ENCODE assay signal across 21 cellular contexts in the genomic region with DNA sequence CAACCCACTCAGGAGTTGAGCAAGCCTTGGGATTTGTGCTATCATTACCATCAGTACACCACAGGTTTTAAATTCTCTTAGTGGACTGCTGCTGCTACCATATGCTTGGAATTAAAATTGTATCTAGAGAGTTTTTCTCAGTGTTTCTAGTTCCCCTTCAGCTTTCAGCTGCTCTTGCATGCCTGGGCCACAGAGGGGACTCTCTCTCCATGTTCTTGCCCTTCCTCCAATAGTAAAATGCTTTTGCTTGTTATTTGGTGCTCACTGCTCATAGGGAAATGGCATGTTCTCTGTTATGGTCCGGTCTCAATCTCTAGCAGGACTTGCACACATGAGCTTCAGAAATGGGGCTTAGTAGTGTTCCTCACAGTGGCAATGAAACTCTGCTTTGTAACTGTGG.
"Had no signal": no experiment of that assay in that cellular context is flagged by ENCODE, and none has a peak within 500 bp of the region (broad histone marks: within the 10 kb centered on the region; RNA-seq: fewer than 3 reads in every experiment).

No MANE protein-coding gene starts in this region.

- H3K4me3 Mint-ChIP-seq: activated CD4-positive, alpha-beta T cell treated with anti-CD3 and anti-CD28 coated beads, Interleukin-2, amount 10 ng/mL, durations not matched to agents 7 days and 5 days; activated CD8-positive, alpha-beta T cell treated with anti-CD3 and anti-CD28 coated beads, Interleukin-2, amount 10 ng/mL, durations not matched to agents 7 days and 5 days; activated naive CD4-positive, alpha-beta T cell treated with anti-CD3 and anti-CD28 coated beads, Interleukin-2, amount 10 ng/mL, durations not matched to agents 7 days and 5 days; activated naive CD8-positive, alpha-beta T cell treated with anti-CD3 and anti-CD28 coated beads, Interleukin-2, amount 50 U/mL, for 24 hours; activated T-cell treated with anti-CD3 and anti-CD28 coated beads, Interleukin-2, amount 50 U/mL, for 24 hours had no signal

- H3K4me3 ChIP-seq: ascending aorta, prostate gland, right atrium auricular region, tibial nerve had no signal

- H3K9me3 Mint-ChIP-seq: activated CD4-positive, alpha-beta T cell treated with anti-CD3 and anti-CD28 coated beads, Interleukin-2, amount 10 ng/mL, durations not matched to agents 7 days and 5 days; activated naive CD4-positive, alpha-beta T cell treated with anti-CD3 and anti-CD28 coated beads, Interleukin-2, amount 10 ng/mL, durations not matched to agents 7 days and 5 days; activated naive CD8-positive, alpha-beta T cell treated with anti-CD3 and anti-CD28 coated beads, Interleukin-2, amount 50 U/mL, for 24 hours; activated T-cell treated with anti-CD3 and anti-CD28 coated beads, Interleukin-2, amount 50 U/mL, for 24 hours had no signal

- H3K9me3 ChIP-seq: ascending aorta, prostate gland, right atrium auricular region, tibial nerve had no signal

- H3K27ac Mint-ChIP-seq: activated CD4-positive, alpha-beta T cell treated with anti-CD3 and anti-CD28 coated beads, Interleukin-2, amount 10 ng/mL, durations not matched to agents 7 days and 5 days; activated CD8-positive, alpha-beta T cell treated with anti-CD3 and anti-CD28 coated beads, Interleukin-2, amount 10 ng/mL, durations not matched to agents 7 days and 5 days; activated naive CD4-positive, alpha-beta T cell treated with anti-CD3 and anti-CD28 coated beads, Interleukin-2, amount 10 ng/mL, durations not matched to agents 7 days and 5 days; activated naive CD8-positive, alpha-beta T cell treated with anti-CD3 and anti-CD28 coated beads, Interleukin-2, amount 50 U/mL, for 24 hours; activated T-cell treated with anti-CD3 and anti-CD28 coated beads, Interleukin-2, amount 50 U/mL, for 24 hours had no signal

- H3K27ac ChIP-seq: ascending aorta, prostate gland, right atrium auricular region, tibial nerve had no signal

- H3K27me3 ChIP-seq: ascending aorta, right atrium auricular region had no signal

- DNase-seq: activated CD4-positive, alpha-beta T cell treated with anti-CD3 and anti-CD28 coated beads, Interleukin-2, amount 10 ng/mL, durations not matched to agents 7 days and 5 days; activated CD8-positive, alpha-beta T cell treated with anti-CD3 and anti-CD28 coated beads, Interleukin-2, amount 10 ng/mL, durations not matched to agents 7 days and 5 days; activated effector memory CD4-positive, alpha-beta T cell treated with Interleukin-2 at 50 U/mL for 16 hours; activated naive CD4-positive, alpha-beta T cell treated with anti-CD3 and anti-CD28 coated beads, Interleukin-2, amount 10 ng/mL, durations not matched to agents 7 days and 5 days; activated naive CD8-positive, alpha-beta T cell treated with anti-CD3 and anti-CD28 coated beads, Interleukin-2, amount 50 U/mL, for 24 hours; activated T-cell treated with anti-CD3 and anti-CD28 coated beads, Interleukin-2, amount 50 U/mL, for 24 hours; cerebellar nuclear complex; cortex of kidney; hypothalamus; kidney; stimulated activated CD4-positive, alpha-beta T cell treated with anti-CD3 and anti-CD28 coated beads, Interleukin-12 subunit alpha, Interleukin-12 subunit beta, amount 100 ng/mL, for 4 hours; stimulated activated CD4-positive, alpha-beta T cell treated with anti-CD3 and anti-CD28 coated beads, Interleukin-1b, Interleukin-23, amount 100 ng/mL, for 48 hours; stimulated activated CD8-positive, alpha-beta memory T cell treated with anti-CD3 and anti-CD28 coated beads, Interleukin-4, amount 100 ng/mL, for 48 hours; stimulated activated naive CD4-positive, alpha-beta T cell; T-helper 9 cell had no signal

- H3K4me1 ChIP-seq: ascending aorta, prostate gland, right atrium auricular region, tibial nerve had no signal

- H3K27me3 Mint-ChIP-seq: activated naive CD4-positive, alpha-beta T cell treated with anti-CD3 and anti-CD28 coated beads, Interleukin-2, amount 10 ng/mL, durations not matched to agents 7 days and 5 days; activated naive CD8-positive, alpha-beta T cell treated with anti-CD3 and anti-CD28 coated beads, Interleukin-2, amount 50 U/mL, for 24 hours had no signal

- H3K36me3 Mint-ChIP-seq: activated naive CD4-positive, alpha-beta T cell treated with anti-CD3 and anti-CD28 coated beads, Interleukin-2, amount 10 ng/mL, durations not matched to agents 7 days and 5 days had no signal

- H3K36me3 ChIP-seq: ascending aorta, prostate gland, right atrium auricular region, tibial nerve had no signal

- H3K4me1 Mint-ChIP-seq: activated CD4-positive, alpha-beta T cell treated with anti-CD3 and anti-CD28 coated beads, Interleukin-2, amount 10 ng/mL, durations not matched to agents 7 days and 5 days; activated naive CD4-positive, alpha-beta T cell treated with anti-CD3 and anti-CD28 coated beads, Interleukin-2, amount 10 ng/mL, durations not matched to agents 7 days and 5 days; activated naive CD8-positive, alpha-beta T cell treated with anti-CD3 and anti-CD28 coated beads, Interleukin-2, amount 50 U/mL, for 24 hours had no signal

- ATAC-seq: activated CD4-positive, CD25-positive, alpha-beta regulatory T cell treated with anti-CD3 and anti-CD28 coated beads, Interleukin-2, amount 50 U/mL, for 24 hours; activated CD8-positive, alpha-beta T cell treated with anti-CD3 and anti-CD28 coated beads, Interleukin-2, amount 10 ng/mL, durations not matched to agents 7 days and 5 days; activated naive CD8-positive, alpha-beta T cell treated with anti-CD3 and anti-CD28 coated beads, Interleukin-2, amount 50 U/mL, for 24 hours; left lobe of liver had no signal
